Comparison of ENCODE assay signal across 1 cellular context in the genomic region with DNA sequence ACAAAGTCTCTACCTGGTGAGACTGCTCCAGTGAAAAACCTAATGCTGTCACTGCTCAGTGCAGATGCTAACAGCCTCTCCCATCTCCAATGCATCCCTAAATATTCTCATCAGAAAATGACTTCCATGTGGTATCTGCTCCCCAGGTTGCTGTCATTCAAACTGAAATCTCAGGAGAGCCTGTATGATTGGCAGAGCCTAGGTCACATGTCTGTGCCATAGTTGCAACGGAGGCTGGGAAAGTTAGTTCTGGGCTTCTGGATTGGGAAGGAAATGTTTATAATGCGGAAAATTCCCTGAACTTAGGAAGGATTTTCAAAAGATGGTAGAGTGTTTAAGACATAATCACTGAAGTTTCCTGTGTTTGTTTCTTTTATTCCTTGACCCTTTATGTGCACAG.
TF ChIP-seq lines count a peak whose summit lies in the region.

No MANE protein-coding gene starts in this region.

TF ChIP-seq in K562, 482 proteins besides CTCF, POLR2A, EP300 and RAD21 (continued from another document):
- TF ChIP-seq, protein P1, sequence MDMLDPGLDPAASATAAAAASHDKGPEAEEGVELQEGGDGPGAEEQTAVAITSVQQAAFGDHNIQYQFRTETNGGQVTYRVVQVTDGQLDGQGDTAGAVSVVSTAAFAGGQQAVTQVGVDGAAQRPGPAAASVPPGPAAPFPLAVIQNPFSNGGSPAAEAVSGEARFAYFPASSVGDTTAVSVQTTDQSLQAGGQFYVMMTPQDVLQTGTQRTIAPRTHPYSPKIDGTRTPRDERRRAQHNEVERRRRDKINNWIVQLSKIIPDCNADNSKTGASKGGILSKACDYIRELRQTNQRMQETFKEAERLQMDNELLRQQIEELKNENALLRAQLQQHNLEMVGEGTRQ (CRISPR knock-in tag; IDR thresholded peaks at IDR 0.05), result peak; percentile 36; the same call in 1 of the 2 replicates
